In genomic region chr9:98007251-98007928, GRCh38 we compare ENCODE assay signal across 16 cellular contexts. TPM values are rescaled to one million over a fixed set of nuclear protein-coding genes. Genes with fewer than 3 reads are reported as not detected.
A peak's percentile ranks its signal among the peaks of the same experiment; 100 is the strongest.
DNase-seq lines count a peak whose midpoint lies in the region; ATAC-seq and TF ChIP-seq lines count a peak whose summit lies in the region.
"Had no signal": no experiment of that assay in that cellular context is flagged by ENCODE, and none has a peak within 500 bp of the region (broad histone marks: within the 10 kb centered on the region; RNA-seq: fewer than 3 reads in every experiment).

No MANE protein-coding gene starts in this region.

- H3K27ac ChIP-seq in CD4-positive, CD25-positive, alpha-beta regulatory T cell (ENCODE audit: insufficient read depth, low read length, poor library complexity, severe bottlenecking), result no peak overlapping the region
- H3K27ac ChIP-seq in HL-60 (replicated peaks), result peak overlapping the region; percentile 25; the same call in 1 of the 2 replicates
- no peak overlapping the region for H3K27ac ChIP-seq in caudate nucleus (ENCODE audit: low read depth, low read length)
- H3K27ac ChIP-seq: esophagus muscularis mucosa, stomach, VCaP had no signal

- ATAC-seq in CD4-positive, CD25-positive, alpha-beta regulatory T cell (ENCODE audit: low read depth in 2 of 2), result peak; percentile 27 to 57
- peak; percentile 70 for ATAC-seq in activated T-helper 17 cell treated with anti-CD3 and anti-CD28 coated beads, Interleukin-2, amount 50 U/mL, for 72 hours (replicated peaks)
- no peak for ATAC-seq in GM18867 (IDR thresholded peaks at IDR 0.05; ENCODE audit: unreplicated experiment)
- ATAC-seq: left ventricle myocardium superior had no signal

- H3K4me3 Mint-ChIP-seq in CD4-positive, CD25-positive, alpha-beta regulatory T cell, result no peak overlapping the region
- no peak overlapping the region for H3K4me3 Mint-ChIP-seq in activated T-helper 17 cell treated with anti-CD3 and anti-CD28 coated beads, Interleukin-2, amount 50 U/mL, for 72 hours
- H3K4me3 Mint-ChIP-seq: central memory CD8-positive, alpha-beta T cell; natural killer cell had no signal

- H3K4me1 Mint-ChIP-seq in CD4-positive, CD25-positive, alpha-beta regulatory T cell, result peaks cover 12 to 52% (median 30%) of the 10 kb centered on the region in 4 donors
- peaks cover 4% of the 10 kb centered on the region for H3K4me1 Mint-ChIP-seq in activated T-helper 17 cell treated with anti-CD3 and anti-CD28 coated beads, Interleukin-2, amount 50 U/mL, for 72 hours

- no peaks in the 10 kb centered on the region for H3K27me3 Mint-ChIP-seq in CD4-positive, CD25-positive, alpha-beta regulatory T cell
- no peaks in the 10 kb centered on the region for H3K27me3 Mint-ChIP-seq in activated T-helper 17 cell treated with anti-CD3 and anti-CD28 coated beads, Interleukin-2, amount 50 U/mL, for 72 hours
- H3K27me3 Mint-ChIP-seq: central memory CD8-positive, alpha-beta T cell had no signal

- peak in 1 of 3 donors; percentile 30 for DNase-seq in CD4-positive, CD25-positive, alpha-beta regulatory T cell
- DNase-seq in HL-60 (ENCODE audit: low read depth in 1 of 2, low spot score in 1 of 2), result no peak
- DNase-seq in iris pigment epithelial cell (ENCODE audit: low read depth), result peak; percentile 50
- no peak for DNase-seq in NCI-H1436 treated with DMSO at 0.1 percent for 48 hours (lab: John Stamatoyannopoulos, UW)
- no peak for DNase-seq in caudate nucleus (lab: John Stamatoyannopoulos, UW)
- DNase-seq: activated effector memory CD4-positive, alpha-beta T cell treated with anti-CD3 and anti-CD28 coated beads, Interleukin-2, amount 50 U/mL, for 16 hours; hippocampal formation; left ventricle myocardium superior; natural killer cell; stimulated activated CD4-positive, alpha-beta T cell treated with anti-CD3 and anti-CD28 coated beads, Interleukin-4, amount 100 ng/mL, for 4 hours; stomach had no signal

- H3K4me3 ChIP-seq in CD4-positive, CD25-positive, alpha-beta regulatory T cell (ENCODE audit: low read depth, low read length), result no peak overlapping the region
- no peak overlapping the region for H3K4me3 ChIP-seq in HL-60 (replicated peaks; ENCODE audit: insufficient read depth, low read length)
- H3K4me3 ChIP-seq: esophagus muscularis mucosa, stomach had no signal

- H3K4me1 ChIP-seq in CD4-positive, CD25-positive, alpha-beta regulatory T cell (ENCODE audit: control insufficient read depth, insufficient read depth, low read length, poor library complexity, severe bottlenecking), result peaks cover 1% of the 10 kb centered on the region

- H3K36me3 ChIP-seq in CD4-positive, CD25-positive, alpha-beta regulatory T cell (ENCODE audit: control insufficient read depth, insufficient read depth, low read length), result peaks cover 86% of the 10 kb centered on the region

- no peaks in the 10 kb centered on the region for H3K9me3 ChIP-seq in CD4-positive, CD25-positive, alpha-beta regulatory T cell (ENCODE audit: control insufficient read depth in 2 of 2, low read length in 2 of 2)
- H3K9me3 ChIP-seq: esophagus muscularis mucosa, stomach had no signal

- no peak for TF ChIP-seq CTCF in HL-60 (IDR thresholded peaks at IDR 0.05; ENCODE audit: insufficient read depth, low read length)

- H3K27me3 ChIP-seq in CD4-positive, CD25-positive, alpha-beta regulatory T cell (ENCODE audit: control insufficient read depth, insufficient read depth, low read length), result no peaks in the 10 kb centered on the region
- no peaks in the 10 kb centered on the region for H3K27me3 ChIP-seq in HL-60 (ENCODE audit: insufficient read depth, poor library complexity, severe bottlenecking)
- H3K27me3 ChIP-seq: esophagus muscularis mucosa, stomach had no signal

- H3K27ac Mint-ChIP-seq in CD4-positive, CD25-positive, alpha-beta regulatory T cell, result peak overlapping the region; percentile 13 to 59 (median 49)
- H3K27ac Mint-ChIP-seq in activated T-helper 17 cell treated with anti-CD3 and anti-CD28 coated beads, Interleukin-2, amount 50 U/mL, for 72 hours, result peak overlapping the region; percentile 56
- H3K27ac Mint-ChIP-seq: natural killer cell had no signal

- H3K36me3 Mint-ChIP-seq in CD4-positive, CD25-positive, alpha-beta regulatory T cell, result peaks cover 60% of the 10 kb centered on the region
- H3K36me3 Mint-ChIP-seq in activated T-helper 17 cell treated with anti-CD3 and anti-CD28 coated beads, Interleukin-2, amount 50 U/mL, for 72 hours (ENCODE audit: low read depth), result peaks cover 100% of the 10 kb centered on the region

- no peaks in the 10 kb centered on the region for H3K9me3 Mint-ChIP-seq in CD4-positive, CD25-positive, alpha-beta regulatory T cell
- H3K9me3 Mint-ChIP-seq in activated T-helper 17 cell treated with anti-CD3 and anti-CD28 coated beads, Interleukin-2, amount 50 U/mL, for 72 hours, result no peaks in the 10 kb centered on the region
- H3K9me3 Mint-ChIP-seq: central memory CD8-positive, alpha-beta T cell; natural killer cell had no signal

RNA-seq across cellular contexts. Expression of gene ANP32B, which starts 24.2 kb away (rescaled TPM):
- 188 TPM for total RNA-seq in CD4-positive, CD25-positive, alpha-beta regulatory T cell
- polyA plus RNA-seq in CD4-positive, CD25-positive, alpha-beta regulatory T cell, result 100 to 1,000 TPM in 1 of 4 donors, 10 to 100 TPM in 3; 83.6 to 101 (median 89.6) TPM
- total RNA-seq in activated T-helper 17 cell treated with anti-CD3 and anti-CD28 coated beads, Interleukin-2, amount 50 U/mL, for 72 hours, result 100 to 1,000 TPM; 182 to 257 TPM

RNA-seq across cellular contexts. Expression of gene NANS, which starts 49.1 kb away (rescaled TPM):
- total RNA-seq in CD4-positive, CD25-positive, alpha-beta regulatory T cell, result 51.4 TPM
- polyA plus RNA-seq in CD4-positive, CD25-positive, alpha-beta regulatory T cell, result 10 to 100 TPM; 34.4 to 44.7 (median 36.4) TPM
- total RNA-seq in activated T-helper 17 cell treated with anti-CD3 and anti-CD28 coated beads, Interleukin-2, amount 50 U/mL, for 72 hours, result 10 to 100 TPM; 46.4 to 54.4 TPM
